ENCODE assay signal across 8 cellular contexts in genomic region chr19:16382775-16383543, GRCh38. TPM values are rescaled to one million over a fixed set of nuclear protein-coding genes. Genes with fewer than 3 reads are reported as not detected.
DNase-seq lines count a peak whose midpoint lies in the region; ATAC-seq and TF ChIP-seq lines count a peak whose summit lies in the region.

No MANE protein-coding gene starts in this region.

- intact Hi-C loops in colonic mucosa (cut with DNase I), result loop anchor here (1.0 to 5.0 kb wide), 2 partner anchors 41 to 136 kb away; no protein-coding TSS in a partner anchor
- intact Hi-C loops in left lung (cut with DNase I), result loop anchor here in 1 of 2 donors (10.0 kb wide), 1 partner anchor 138 kb away; no protein-coding TSS in a partner anchor

- H3K9me3 ChIP-seq in colonic mucosa (no peaks in the 10 kb centered on the region), left lung (no peaks in the 10 kb centered on the region)

- H3K4me1 ChIP-seq in colonic mucosa, result no peaks in the 10 kb centered on the region
- peaks cover 8 to 25% of the 10 kb centered on the region in 2 donors for H3K4me1 ChIP-seq in left lung

- H3K9ac ChIP-seq in colonic mucosa (ENCODE audit: low read depth in 2 of 2, low read length in 2 of 2), result no peak overlapping the region

- H3K27me3 ChIP-seq in colonic mucosa (no peaks in the 10 kb centered on the region), left lung (no peaks in the 10 kb centered on the region)

- H3K36me3 ChIP-seq in colonic mucosa, result no peaks in the 10 kb centered on the region
- peaks cover 0 to 33% of the 10 kb centered on the region in 2 donors for H3K36me3 ChIP-seq in left lung

- H3K4me3 ChIP-seq in colonic mucosa, result no peak overlapping the region
- H3K4me3 ChIP-seq in left lung, result no peak overlapping the region

- DNase-seq in SIG-M5 treated with dmso at 0.1 percent for 504 hours (lab: John Stamatoyannopoulos, UW; ENCODE audit: unreplicated experiment) (peak; percentile 57), SIG-M5 (lab: John Stamatoyannopoulos, UW) (no peak), NCI-H2196 (lab: John Stamatoyannopoulos, UW; ENCODE audit: unreplicated experiment) (peak; percentile 86), colonic mucosa (peak; percentile 88), left lung (peak; percentile 80 to 92)
- DNase-seq in activated CD4-positive, alpha-beta T cell treated with anti-CD3 and anti-CD28 coated beads for 48 hours, result peak; percentile 82
- peak; percentile 65 for DNase-seq in stimulated activated CD4-positive, alpha-beta T cell treated with anti-CD3 and anti-CD28 coated beads, Interleukin-1b, Interleukin-23, amount 100 ng/mL, for 48 hours

- peak; percentile 63 for TF ChIP-seq CTCF in colonic mucosa (IDR thresholded peaks at IDR 0.05)
- TF ChIP-seq CTCF in left lung (IDR thresholded peaks at IDR 0.05), result peak; percentile 71 to 82

- ATAC-seq in left lung (peak; percentile 90), GM19452 (IDR thresholded peaks at IDR 0.05; ENCODE audit: unreplicated experiment) (no peak)

- H3K27ac ChIP-seq in colonic mucosa, result peak overlapping the region; percentile 52
- H3K27ac ChIP-seq in left lung, result peak overlapping the region; percentile 75 to 78

RNA-seq across cellular contexts. Expression of gene KLF2, which starts 58.3 kb away (rescaled TPM):
- total RNA-seq in colonic mucosa (10 to 100 TPM; 12.9 to 18.7 TPM), left lung (10 to 100 TPM; 30.2 to 75.9 TPM)
